Comparison of ENCODE assay signal across 21 cellular contexts in genomic region chr4:150940123-150940522, GRCh38.
DNase-seq lines count a peak whose midpoint lies in the region; ATAC-seq and FAIRE-seq lines count a peak whose summit lies in the region.
"Had no signal": no experiment of that assay in that cellular context is flagged by ENCODE, and none has a peak within 500 bp of the region (broad histone marks: within the 10 kb centered on the region; RNA-seq: fewer than 3 reads in every experiment).

No MANE protein-coding gene starts in this region.

- H3K27me3 Mint-ChIP-seq in T-helper 17 cell = no peaks in the 10 kb centered on the region
- H3K27me3 Mint-ChIP-seq: CD4-positive, alpha-beta T cell had no signal

- peak overlapping the region; percentile 63 for H3K27ac Mint-ChIP-seq in T-helper 17 cell
- H3K27ac Mint-ChIP-seq: CD4-positive, alpha-beta T cell had no signal

- FAIRE-seq in GM19239 (lab: Jason Lieb, UNC) = peak; percentile 49
- FAIRE-seq: D721Med, GM12878, GM18507 had no signal

- no peak overlapping the region for H3K4me3 Mint-ChIP-seq in T-helper 17 cell
- H3K4me3 Mint-ChIP-seq: CD4-positive, alpha-beta T cell; CD8-positive, alpha-beta T cell had no signal

- H3K36me3 Mint-ChIP-seq in T-helper 17 cell (ENCODE audit: low read depth) = no peaks in the 10 kb centered on the region

- peaks cover 34% of the 10 kb centered on the region for H3K4me1 Mint-ChIP-seq in T-helper 17 cell

- H3K9me3 ChIP-seq in T-helper 17 cell (ENCODE audit: control insufficient read depth, low read length, poor library complexity, severe bottlenecking) = no peaks in the 10 kb centered on the region
- H3K9me3 ChIP-seq: BE2C, BLaER1, Caco-2 had no signal

- peak; percentile 0 for DNase-seq in stimulated activated naive CD4-positive, alpha-beta T cell treated with Interleukin-2 at 50 U/mL for 16 hours (lab: John Stamatoyannopoulos, UW)
- DNase-seq in stimulated activated naive CD4-positive, alpha-beta T cell (lab: John Stamatoyannopoulos, UW) = no peak
- DNase-seq in GM19239 (ENCODE audit: insufficient read length, low spot score) (no peak), T-helper 17 cell (no peak), RPMI8226 (no peak), NCI-H748 treated with DMSO at 0.1 percent for 48 hours (lab: John Stamatoyannopoulos, UW) (no peak), SK-N-DZ (ENCODE audit: low spot score) (no peak)
- DNase-seq: 8988T; ACHN; BE2C; Caco-2; Calu3; CD4-positive, alpha-beta T cell; CD8-positive, alpha-beta T cell; DMS79 treated with DMSO at 0.1 percent for 48 hours; EL; GDM1 had no signal

- ATAC-seq in T-helper 17 cell = peak; percentile 39
- ATAC-seq: CD8-positive, alpha-beta T cell; GM12878 had no signal
